Comparison of ENCODE assay signal across 1 cellular context in the genomic region with DNA sequence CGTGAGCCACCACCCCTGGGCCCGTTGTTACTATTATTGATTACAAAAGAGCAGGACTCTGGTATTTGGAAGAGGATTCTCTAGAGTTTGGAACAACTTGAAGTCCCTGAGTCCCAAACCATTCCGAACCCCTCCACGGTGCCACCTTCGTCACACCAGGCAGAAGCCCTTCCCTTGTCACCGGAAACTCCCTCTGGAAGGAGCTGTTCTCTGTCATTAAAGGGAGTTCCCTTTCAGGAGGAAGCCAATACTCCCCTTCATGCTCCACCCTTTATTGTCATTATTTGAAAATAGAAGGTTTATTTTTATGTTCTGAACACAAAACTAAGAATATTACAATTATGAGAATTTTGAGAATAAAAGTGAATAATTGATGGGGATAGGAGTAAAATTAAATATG.
TF ChIP-seq lines count a peak whose summit lies in the region.

No MANE protein-coding gene starts in this region.

TF ChIP-seq in HepG2, 621 proteins besides CTCF, POLR2A, EP300 and RAD21 (continued from another document):
- TF ChIP-seq, protein P1, sequence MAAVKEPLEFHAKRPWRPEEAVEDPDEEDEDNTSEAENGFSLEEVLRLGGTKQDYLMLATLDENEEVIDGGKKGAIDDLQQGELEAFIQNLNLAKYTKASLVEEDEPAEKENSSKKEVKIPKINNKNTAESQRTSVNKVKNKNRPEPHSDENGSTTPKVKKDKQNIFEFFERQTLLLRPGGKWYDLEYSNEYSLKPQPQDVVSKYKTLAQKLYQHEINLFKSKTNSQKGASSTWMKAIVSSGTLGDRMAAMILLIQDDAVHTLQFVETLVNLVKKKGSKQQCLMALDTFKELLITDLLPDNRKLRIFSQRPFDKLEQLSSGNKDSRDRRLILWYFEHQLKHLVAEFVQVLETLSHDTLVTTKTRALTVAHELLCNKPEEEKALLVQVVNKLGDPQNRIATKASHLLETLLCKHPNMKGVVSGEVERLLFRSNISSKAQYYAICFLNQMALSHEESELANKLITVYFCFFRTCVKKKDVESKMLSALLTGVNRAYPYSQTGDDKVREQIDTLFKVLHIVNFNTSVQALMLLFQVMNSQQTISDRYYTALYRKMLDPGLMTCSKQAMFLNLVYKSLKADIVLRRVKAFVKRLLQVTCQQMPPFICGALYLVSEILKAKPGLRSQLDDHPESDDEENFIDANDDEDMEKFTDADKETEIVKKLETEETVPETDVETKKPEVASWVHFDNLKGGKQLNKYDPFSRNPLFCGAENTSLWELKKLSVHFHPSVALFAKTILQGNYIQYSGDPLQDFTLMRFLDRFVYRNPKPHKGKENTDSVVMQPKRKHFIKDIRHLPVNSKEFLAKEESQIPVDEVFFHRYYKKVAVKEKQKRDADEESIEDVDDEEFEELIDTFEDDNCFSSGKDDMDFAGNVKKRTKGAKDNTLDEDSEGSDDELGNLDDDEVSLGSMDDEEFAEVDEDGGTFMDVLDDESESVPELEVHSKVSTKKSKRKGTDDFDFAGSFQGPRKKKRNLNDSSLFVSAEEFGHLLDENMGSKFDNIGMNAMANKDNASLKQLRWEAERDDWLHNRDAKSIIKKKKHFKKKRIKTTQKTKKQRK (IDR thresholded peaks at IDR 0.05; ENCODE audit: low read length): no peak
- no peak for TF ChIP-seq ZSCAN12 (CRISPR knock-in tag; IDR thresholded peaks at IDR 0.05)
- TF ChIP-seq, protein P2, sequence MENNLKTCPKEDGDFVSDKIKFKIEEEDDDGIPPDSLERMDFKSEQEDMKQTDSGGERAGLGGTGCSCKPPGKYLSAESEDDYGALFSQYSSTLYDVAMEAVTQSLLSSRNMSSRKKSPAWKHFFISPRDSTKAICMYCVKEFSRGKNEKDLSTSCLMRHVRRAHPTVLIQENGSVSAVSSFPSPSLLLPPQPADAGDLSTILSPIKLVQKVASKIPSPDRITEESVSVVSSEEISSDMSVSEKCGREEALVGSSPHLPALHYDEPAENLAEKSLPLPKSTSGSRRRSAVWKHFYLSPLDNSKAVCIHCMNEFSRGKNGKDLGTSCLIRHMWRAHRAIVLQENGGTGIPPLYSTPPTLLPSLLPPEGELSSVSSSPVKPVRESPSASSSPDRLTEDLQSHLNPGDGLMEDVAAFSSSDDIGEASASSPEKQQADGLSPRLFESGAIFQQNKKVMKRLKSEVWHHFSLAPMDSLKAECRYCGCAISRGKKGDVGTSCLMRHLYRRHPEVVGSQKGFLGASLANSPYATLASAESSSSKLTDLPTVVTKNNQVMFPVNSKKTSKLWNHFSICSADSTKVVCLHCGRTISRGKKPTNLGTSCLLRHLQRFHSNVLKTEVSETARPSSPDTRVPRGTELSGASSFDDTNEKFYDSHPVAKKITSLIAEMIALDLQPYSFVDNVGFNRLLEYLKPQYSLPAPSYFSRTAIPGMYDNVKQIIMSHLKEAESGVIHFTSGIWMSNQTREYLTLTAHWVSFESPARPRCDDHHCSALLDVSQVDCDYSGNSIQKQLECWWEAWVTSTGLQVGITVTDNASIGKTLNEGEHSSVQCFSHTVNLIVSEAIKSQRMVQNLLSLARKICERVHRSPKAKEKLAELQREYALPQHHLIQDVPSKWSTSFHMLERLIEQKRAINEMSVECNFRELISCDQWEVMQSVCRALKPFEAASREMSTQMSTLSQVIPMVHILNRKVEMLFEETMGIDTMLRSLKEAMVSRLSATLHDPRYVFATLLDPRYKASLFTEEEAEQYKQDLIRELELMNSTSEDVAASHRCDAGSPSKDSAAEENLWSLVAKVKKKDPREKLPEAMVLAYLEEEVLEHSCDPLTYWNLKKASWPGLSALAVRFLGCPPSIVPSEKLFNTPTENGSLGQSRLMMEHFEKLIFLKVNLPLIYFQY (CRISPR knock-in tag; IDR thresholded peaks at IDR 0.05; ENCODE audit: borderline replicate concordance): no peak
- TF ChIP-seq RXRB (CRISPR knock-in tag; IDR thresholded peaks at IDR 0.05; ENCODE audit: borderline replicate concordance): no peak
- TF ChIP-seq, protein P3, sequence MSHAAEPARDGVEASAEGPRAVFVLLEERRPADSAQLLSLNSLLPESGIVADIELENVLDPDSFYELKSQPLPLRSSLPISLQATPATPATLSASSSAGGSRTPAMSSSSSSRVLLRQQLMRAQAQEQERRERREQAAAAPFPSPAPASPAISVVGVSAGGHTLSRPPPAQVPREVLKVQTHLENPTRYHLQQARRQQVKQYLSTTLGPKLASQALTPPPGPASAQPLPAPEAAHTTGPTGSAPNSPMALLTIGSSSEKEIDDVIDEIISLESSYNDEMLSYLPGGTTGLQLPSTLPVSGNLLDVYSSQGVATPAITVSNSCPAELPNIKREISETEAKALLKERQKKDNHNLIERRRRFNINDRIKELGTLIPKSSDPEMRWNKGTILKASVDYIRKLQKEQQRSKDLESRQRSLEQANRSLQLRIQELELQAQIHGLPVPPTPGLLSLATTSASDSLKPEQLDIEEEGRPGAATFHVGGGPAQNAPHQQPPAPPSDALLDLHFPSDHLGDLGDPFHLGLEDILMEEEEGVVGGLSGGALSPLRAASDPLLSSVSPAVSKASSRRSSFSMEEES (CRISPR knock-in tag; IDR thresholded peaks at IDR 0.05): no peak
- TF ChIP-seq ZNF703 (CRISPR knock-in tag; IDR thresholded peaks at IDR 0.05; ENCODE audit: borderline replicate concordance): no peak
- TF ChIP-seq, protein P4, sequence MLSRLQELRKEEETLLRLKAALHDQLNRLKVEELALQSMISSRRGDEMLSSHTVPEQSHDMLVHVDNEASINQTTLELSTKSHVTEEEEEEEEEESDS (CRISPR knock-in tag; IDR thresholded peaks at IDR 0.05; ENCODE audit: borderline replicate concordance): no peak
- TF ChIP-seq TAF15 (IDR thresholded peaks at IDR 0.05; ENCODE audit: low read depth, low read length, poor library complexity, severe bottlenecking): no peak
- no peak for TF ChIP-seq MATR3 (CRISPR knock-in tag; IDR thresholded peaks at IDR 0.05)
- TF ChIP-seq CHD2 (IDR thresholded peaks at IDR 0.05; ENCODE audit: low read depth, low read length): no peak
- TF ChIP-seq, protein P5, sequence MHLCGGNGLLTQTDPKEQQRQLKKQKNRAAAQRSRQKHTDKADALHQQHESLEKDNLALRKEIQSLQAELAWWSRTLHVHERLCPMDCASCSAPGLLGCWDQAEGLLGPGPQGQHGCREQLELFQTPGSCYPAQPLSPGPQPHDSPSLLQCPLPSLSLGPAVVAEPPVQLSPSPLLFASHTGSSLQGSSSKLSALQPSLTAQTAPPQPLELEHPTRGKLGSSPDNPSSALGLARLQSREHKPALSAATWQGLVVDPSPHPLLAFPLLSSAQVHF (CRISPR knock-in tag; IDR thresholded peaks at IDR 0.05): no peak
- TF ChIP-seq HNRNPK (IDR thresholded peaks at IDR 0.05; ENCODE audit: low read depth, low read length, poor library complexity, severe bottlenecking): no peak
- no peak for TF ChIP-seq ZNF337 (CRISPR knock-in tag; IDR thresholded peaks at IDR 0.05; ENCODE audit: borderline replicate concordance, low read depth)
- TF ChIP-seq SYNCRIP (IDR thresholded peaks at IDR 0.05; ENCODE audit: insufficient read depth, low read depth, low read length): no peak
- TF ChIP-seq ELF3 (CRISPR knock-in tag; IDR thresholded peaks at IDR 0.05): no peak
- no peak for TF ChIP-seq THYN1 (CRISPR knock-in tag; IDR thresholded peaks at IDR 0.05; ENCODE audit: borderline replicate concordance, low read depth)
- no peak for TF ChIP-seq RBM39 (IDR thresholded peaks at IDR 0.05; ENCODE audit: low read depth, low read length, poor library complexity, severe bottlenecking)
- TF ChIP-seq ZNF282 (IDR thresholded peaks at IDR 0.05; ENCODE audit: partially characterized antibody): no peak
TF ChIP-seq in HepG2: peak in this region for 0.
